ENCODE assay signal across 15 cellular contexts in the genomic region with DNA sequence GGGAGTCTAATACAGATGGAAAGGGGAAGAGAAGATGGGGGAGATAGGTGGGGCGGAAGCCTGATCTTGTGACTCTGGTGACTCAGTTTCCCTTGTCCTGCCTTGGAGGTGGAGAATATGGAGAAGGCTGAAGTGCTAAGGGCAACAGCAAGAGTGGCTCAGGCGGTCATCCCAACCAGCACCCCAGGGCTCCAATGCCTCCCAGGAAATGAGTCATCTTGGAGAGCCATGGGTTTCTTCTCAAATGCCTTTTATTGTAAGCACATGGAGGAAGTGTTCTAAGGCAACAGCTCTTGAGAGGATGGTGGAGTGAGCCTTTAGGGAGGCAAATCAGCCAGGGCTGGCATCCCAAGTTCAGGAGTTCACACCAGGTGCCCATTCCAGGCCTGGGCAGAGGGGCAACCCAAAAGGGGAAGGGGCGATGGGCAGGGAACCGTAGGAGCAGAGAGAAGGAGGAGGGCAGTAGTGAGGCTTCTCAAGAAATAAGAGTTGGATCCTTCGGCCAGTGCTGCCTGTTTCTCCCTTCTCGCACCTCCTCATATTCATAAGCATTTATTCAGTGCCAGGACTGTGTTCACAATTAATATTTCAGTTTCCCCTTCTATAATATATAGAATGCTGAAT. TPM values are rescaled to one million over a fixed set of nuclear protein-coding genes. Genes with fewer than 3 reads are reported as not detected.
DNase-seq lines count a peak whose midpoint lies in the region; ATAC-seq and TF ChIP-seq lines count a peak whose summit lies in the region.
"Had no signal": no experiment of that assay in that cellular context is flagged by ENCODE, and none has a peak within 500 bp of the region (broad histone marks: within the 10 kb centered on the region; RNA-seq: fewer than 3 reads in every experiment).

No MANE protein-coding gene starts in this region.

- in situ Hi-C loops in Caki2 (cut with HindIII; ENCODE audit: low pct_unique_long_range_greater_than_20kb, low sequenced_read_pairs), result no loop called here

- no peaks in the 10 kb centered on the region for H3K27me3 ChIP-seq in dorsolateral prefrontal cortex
- H3K27me3 ChIP-seq: hepatocyte had no signal

- CTCF ChIA-PET in HEK293T (lab: Yijun Ruan, JAX), result no interaction called here

- POLR2A ChIA-PET in HEK293T (lab: Yijun Ruan, JAX), result no interaction called here

- intact Hi-C loops in sciatic nerve (cut with DNase I), result loop anchor here (10.0 kb wide), 2 partner anchors 158 to 398 kb away; no protein-coding TSS in a partner anchor
- intact Hi-C loops in dorsolateral prefrontal cortex (cut with DNase I), result loop anchor here in 1 of 2 donors (10.0 kb wide), 1 partner anchor 388 kb away; the partner anchor contains the start of gene TP53INP2

- no peak overlapping the region for H3K27ac ChIP-seq in dorsolateral prefrontal cortex
- H3K27ac ChIP-seq: hepatocyte, neural progenitor cell, sigmoid colon had no signal

- H3K4me3 ChIP-seq in foreskin fibroblast (ENCODE audit: low read depth in 1 of 2, low read length in 2 of 2) (no peak overlapping the region), dorsolateral prefrontal cortex (no peak overlapping the region)
- H3K4me3 ChIP-seq: hepatocyte, lung, neural progenitor cell, sigmoid colon had no signal

- DNase-seq in Caki2 (ENCODE audit: low read depth) (peak; percentile 50), HS-5 (ENCODE audit: low read depth) (peak; percentile 20), SW480 (ENCODE audit: low spot score) (peak; percentile 76), foreskin fibroblast (peak; percentile 18 to 65), HEK293T (ENCODE audit: extremely low spot score) (no peak), sciatic nerve (ENCODE audit: low spot score) (no peak), dorsolateral prefrontal cortex (no peak), T-helper 1 cell (no peak)
- DNase-seq: activated CD4-positive, alpha-beta T cell treated with anti-CD3 and anti-CD28 coated beads, Interleukin-2, amount 10 ng/mL, durations not matched to agents 24 days and 14 days; NCI-H2171 treated with DMSO at 0.1 percent for 48 hours; sigmoid colon; stimulated activated naive CD4-positive, alpha-beta T cell treated with Interleukin-2 at 50 U/mL for 16 hours had no signal

- TF ChIP-seq CTCF in foreskin fibroblast (IDR thresholded peaks at IDR 0.05; ENCODE audit: low read depth, low read length) (no peak), dorsolateral prefrontal cortex (IDR thresholded peaks at IDR 0.05 in 54 of 56, conservative IDR thresholded peaks at IDR 0.05 in 2 of 56; ENCODE audit: low read depth in 1 of 56, partially characterized antibody in 56 of 56) (no peak)

- ATAC-seq in sciatic nerve, result no peak

TF ChIP-seq in HEK293T, 16 proteins besides CTCF, POLR2A, EP300 and RAD21:
- TF ChIP-seq FOXM1 (IDR thresholded peaks at IDR 0.05; ENCODE audit: borderline replicate concordance) (no peak), PKNOX1 (IDR thresholded peaks at IDR 0.05) (no peak), SUZ12 (IDR thresholded peaks at IDR 0.05) (no peak), TARDBP (IDR thresholded peaks at IDR 0.05) (no peak), LEF1 (IDR thresholded peaks at IDR 0.05; ENCODE audit: borderline replicate concordance) (no peak), ZNF384 (IDR thresholded peaks at IDR 0.05) (no peak), BHLHE40 (IDR thresholded peaks at IDR 0.05; ENCODE audit: borderline replicate concordance) (no peak), CTBP1 (IDR thresholded peaks at IDR 0.05; ENCODE audit: borderline replicate concordance) (no peak), HDGF (IDR thresholded peaks at IDR 0.05; ENCODE audit: borderline replicate concordance) (no peak), L3MBTL2 (conservative IDR thresholded peaks at IDR 0.05) (no peak), ARNT (IDR thresholded peaks at IDR 0.05) (no peak), NFRKB (IDR thresholded peaks at IDR 0.05) (no peak), ELF4 (IDR thresholded peaks at IDR 0.05) (no peak), FOXA1 (IDR thresholded peaks at IDR 0.05) (no peak), SP1 (IDR thresholded peaks at IDR 0.05) (no peak), FOXK2 (IDR thresholded peaks at IDR 0.05) (no peak)

RNA-seq across cellular contexts. Expression of gene AHCY, which starts 13.1 kb away (rescaled TPM):
- 247 and 297 TPM in 2 replicates for total RNA-seq in Caki2 (2014; rRNA removed; shearing (Covaris generic); ENCODE audit: low replicate concordance)
- total RNA-seq in sciatic nerve (48.1 TPM), dorsolateral prefrontal cortex (10 to 100 TPM; 29.7 to 56.2 (median 46.7) TPM)

RNA-seq across cellular contexts. Expression of gene ITCH, which starts 46.8 kb away (rescaled TPM):
- total RNA-seq in Caki2 (2014; rRNA removed; shearing (Covaris generic); ENCODE audit: low replicate concordance), result 44.3 and 50.8 TPM in 2 replicates
- total RNA-seq in sciatic nerve, result 84.3 TPM
- 100 to 1,000 TPM in 19 of 120 experiments, 10 to 100 TPM in 101; 60.3 to 137 (median 86.3) TPM for total RNA-seq in dorsolateral prefrontal cortex

Comparison
In these comparisons a context has a peak if more than half of its experiments do, and no peak if none do; other contexts are left out.
1. DNase-seq: peak in Caki2 (single experiment), HS-5 (single experiment), SW480 (single experiment) and foreskin fibroblast (2 of 2); none in HEK293T (single experiment), sciatic nerve (single experiment), dorsolateral prefrontal cortex (0 of 10) and T-helper 1 cell (0 of 5).